ENCODE assay signal across 3 cellular contexts in the genomic region with DNA sequence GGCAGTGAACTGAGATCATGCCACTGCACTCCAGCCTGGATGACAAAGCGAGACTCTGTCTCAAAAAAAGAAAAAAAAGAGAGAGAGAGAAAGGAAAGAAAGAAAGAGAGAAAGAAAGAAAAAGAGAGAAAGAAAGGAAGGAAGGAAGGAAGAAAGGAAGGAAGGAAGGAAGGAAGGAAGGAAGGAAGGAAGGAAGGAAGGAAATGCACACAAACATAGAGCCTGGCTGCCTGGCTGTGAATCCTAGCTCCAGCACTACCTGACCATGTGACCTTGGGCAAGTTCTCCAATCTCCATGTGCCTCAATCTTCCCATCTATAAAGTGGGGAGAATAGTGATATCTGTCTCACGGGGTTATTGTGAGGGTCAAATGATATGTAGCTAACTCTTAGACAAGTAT. TPM values are rescaled to one million over a fixed set of nuclear protein-coding genes. Genes with fewer than 3 reads are reported as not detected.
"Had no signal": no experiment of that assay in that cellular context is flagged by ENCODE, and none has a peak within 500 bp of the region (broad histone marks: within the 10 kb centered on the region; RNA-seq: fewer than 3 reads in every experiment).

No MANE protein-coding gene starts in this region.

RNA-seq across cellular contexts. Expression of a gene that starts 34.0 kb away (rescaled TPM):
- total RNA-seq: LHCN-M2, MCF 10A, NCI-H460 had no signal
